9 cellular contexts compared by ENCODE assay signal in genomic region chr2:164495491-164496223, GRCh38.
DNase-seq lines count a peak whose midpoint lies in the region; ATAC-seq and TF ChIP-seq lines count a peak whose summit lies in the region.
"Had no signal": no experiment of that assay in that cellular context is flagged by ENCODE, and none has a peak within 500 bp of the region (broad histone marks: within the 10 kb centered on the region; RNA-seq: fewer than 3 reads in every experiment).

No MANE protein-coding gene starts in this region.

- ATAC-seq in Right ventricle myocardium superior (ENCODE audit: poor library complexity) (no peak), GM19328 (IDR thresholded peaks at IDR 0.05; ENCODE audit: unreplicated experiment) (no peak)
- ATAC-seq in stimulated activated naive CD8-positive, alpha-beta T cell treated with anti-CD3 and anti-CD28 coated beads, Interleukin-15, amount 100 ng/mL, for 72 hours, result no peak

- no peaks in the 10 kb centered on the region for H3K4me1 Mint-ChIP-seq in stimulated activated naive CD8-positive, alpha-beta T cell treated with anti-CD3 and anti-CD28 coated beads, Interleukin-15, amount 100 ng/mL, for 72 hours
- H3K4me1 Mint-ChIP-seq: central memory CD8-positive, alpha-beta T cell had no signal

- TF ChIP-seq POLR2A in ovary (IDR thresholded peaks at IDR 0.05), result no peak

- no peak for TF ChIP-seq EP300 in ovary (IDR thresholded peaks at IDR 0.05)

- no peaks in the 10 kb centered on the region for H3K27me3 ChIP-seq in left ventricle myocardium inferior (ENCODE audit: low read depth)
- H3K27me3 ChIP-seq in adipocyte (replicated peaks; ENCODE audit: control insufficient read depth, insufficient read depth, low read length), result no peaks in the 10 kb centered on the region
- no peaks in the 10 kb centered on the region for H3K27me3 ChIP-seq in iPS DF 6.9 (ENCODE audit: control insufficient read depth, insufficient read depth, low read length)
- no peaks in the 10 kb centered on the region for H3K27me3 ChIP-seq in ovary

- DNase-seq in left ventricle myocardium inferior (no peak), Right ventricle myocardium superior (no peak), adipocyte (ENCODE audit: low read depth) (peak; percentile 81), iPS DF 6.9 (ENCODE audit: low read depth, low spot score) (peak; percentile 18), ovary (no peak)
- DNase-seq in stimulated activated naive CD8-positive, alpha-beta T cell treated with anti-CD3 and anti-CD28 coated beads, Interleukin-15, amount 100 ng/mL, for 72 hours, result no peak
- no peak for DNase-seq in activated naive CD4-positive, alpha-beta T cell treated with anti-CD3 and anti-CD28 coated beads, Interleukin-2, amount 50 U/mL, for 16 hours

- no peak overlapping the region for H3K4me3 ChIP-seq in left ventricle myocardium inferior
- H3K4me3 ChIP-seq in adipocyte (ENCODE audit: low read length), result no peak overlapping the region
- H3K4me3 ChIP-seq in iPS DF 6.9 (ENCODE audit: low read length), result no peak overlapping the region
- no peak overlapping the region for H3K4me3 ChIP-seq in ovary

- H3K9me3 ChIP-seq in left ventricle myocardium inferior (replicated peaks), result no peaks in the 10 kb centered on the region
- H3K9me3 ChIP-seq in adipocyte (ENCODE audit: control insufficient read depth, low read length), result no peaks in the 10 kb centered on the region
- H3K9me3 ChIP-seq in iPS DF 6.9 (ENCODE audit: control insufficient read depth, insufficient read depth, low read length), result no peaks in the 10 kb centered on the region
- H3K9me3 ChIP-seq in ovary, result no peaks in the 10 kb centered on the region

- TF ChIP-seq CTCF in left ventricle myocardium inferior (IDR thresholded peaks at IDR 0.05; ENCODE audit: borderline replicate concordance), result peak; percentile 59
- TF ChIP-seq CTCF in ovary (IDR thresholded peaks at IDR 0.05), result no peak

- H3K4me1 ChIP-seq in left ventricle myocardium inferior (no peaks in the 10 kb centered on the region), adipocyte (ENCODE audit: control insufficient read depth, insufficient read depth, low read length) (no peaks in the 10 kb centered on the region), iPS DF 6.9 (ENCODE audit: control insufficient read depth, insufficient read depth, low read length) (no peaks in the 10 kb centered on the region), ovary (ENCODE audit: insufficient read depth) (no peaks in the 10 kb centered on the region)

- no peak overlapping the region for H3K27ac Mint-ChIP-seq in stimulated activated naive CD8-positive, alpha-beta T cell treated with anti-CD3 and anti-CD28 coated beads, Interleukin-15, amount 100 ng/mL, for 72 hours

- H3K27me3 Mint-ChIP-seq in stimulated activated naive CD8-positive, alpha-beta T cell treated with anti-CD3 and anti-CD28 coated beads, Interleukin-15, amount 100 ng/mL, for 72 hours, result no peaks in the 10 kb centered on the region
- H3K27me3 Mint-ChIP-seq: central memory CD8-positive, alpha-beta T cell had no signal

- WGBS in iPS DF 6.9 (ENCODE audit: insufficient coverage, insufficient read length), result no CpG with 5 or more reads among the region's 6 CpGs
- WGBS in ovary, 3 donors, result 34 to 54% (median 53%) methylated on average over 6 of the region's 6 CpGs

- H3K27ac ChIP-seq in left ventricle myocardium inferior (replicated peaks) (no peak overlapping the region), iPS DF 6.9 (ENCODE audit: low read length) (no peak overlapping the region), ovary (no peak overlapping the region)

- no peaks in the 10 kb centered on the region for H3K9me3 Mint-ChIP-seq in stimulated activated naive CD8-positive, alpha-beta T cell treated with anti-CD3 and anti-CD28 coated beads, Interleukin-15, amount 100 ng/mL, for 72 hours
- H3K9me3 Mint-ChIP-seq: central memory CD8-positive, alpha-beta T cell had no signal

- no peak overlapping the region for H3K4me3 Mint-ChIP-seq in stimulated activated naive CD8-positive, alpha-beta T cell treated with anti-CD3 and anti-CD28 coated beads, Interleukin-15, amount 100 ng/mL, for 72 hours
- H3K4me3 Mint-ChIP-seq: central memory CD8-positive, alpha-beta T cell had no signal

- H3K36me3 ChIP-seq in left ventricle myocardium inferior (peaks cover 4% of the 10 kb centered on the region), adipocyte (ENCODE audit: control insufficient read depth, insufficient read depth, low read length, severe bottlenecking) (no peaks in the 10 kb centered on the region), iPS DF 6.9 (ENCODE audit: control insufficient read depth, insufficient read depth, low read length) (no peaks in the 10 kb centered on the region), ovary (no peaks in the 10 kb centered on the region)

- H3K9ac ChIP-seq in adipocyte (ENCODE audit: low read length), result no peak overlapping the region

- intact Hi-C loops in left ventricle myocardium inferior (cut with micrococcal nuclease), result no loop called here
- intact Hi-C loops in Right ventricle myocardium superior (cut with DNase I), result no loop called here
- intact Hi-C loops in ovary (cut with DNase I), result no loop called here

Comparison
In these comparisons a context has a peak if more than half of its experiments do, and no peak if none do; other contexts are left out.
1. DNase-seq: peak in adipocyte (single experiment) and iPS DF 6.9 (single experiment); none in left ventricle myocardium inferior (single experiment), Right ventricle myocardium superior (single experiment), stimulated activated naive CD8-positive, alpha-beta T cell treated with anti-CD3 and anti-CD28 coated beads, Interleukin-15, amount 100 ng/mL, for 72 hours (0 of 2), activated naive CD4-positive, alpha-beta T cell treated with anti-CD3 and anti-CD28 coated beads, Interleukin-2, amount 50 U/mL, for 16 hours (single experiment) and ovary (0 of 5).